ENCODE assay signal across 1 cellular context in genomic region chr6:154307147-154307546, GRCh38. TPM values are rescaled to one million over a fixed set of nuclear protein-coding genes. Genes with fewer than 3 reads are reported as not detected.
"Had no signal": no experiment of that assay in that cellular context is flagged by ENCODE, and none has a peak within 500 bp of the region (broad histone marks: within the 10 kb centered on the region; RNA-seq: fewer than 3 reads in every experiment).

No MANE protein-coding gene starts in this region.

RNA-seq across cellular contexts. Expression of gene IPCEF1, which starts 49.5 kb away (rescaled TPM):
- total RNA-seq: chondrocyte had no signal
